Comparison of ENCODE assay signal across 8 cellular contexts in genomic region chr11:8688414-8689362, GRCh38. TPM values are rescaled to one million over a fixed set of nuclear protein-coding genes. Genes with fewer than 3 reads are reported as not detected.
DNase-seq lines count a peak whose midpoint lies in the region; ATAC-seq and TF ChIP-seq lines count a peak whose summit lies in the region.

No MANE protein-coding gene starts in this region.

- no peak for TF ChIP-seq EP300 in ovary (IDR thresholded peaks at IDR 0.05)

- intact Hi-C loops in Right ventricle myocardium inferior (cut with DNase I): loop anchor here (2.0 kb wide), 1 partner anchor 122 kb away; a partner anchor contains a TSS
- intact Hi-C loops in ovary (cut with DNase I): loop anchor here in 1 of 4 donors (5.0 kb wide), 2 partner anchors 124 to 269 kb away; a partner anchor contains a TSS
- intact Hi-C loops in thyroid gland (cut with DNase I): no loop called here

- 1 to 3% (median 1%) methylated on average over 49 to 56 of the region's 56 CpGs for WGBS in ovary, 3 donors
- WGBS in thyroid gland, 2 donors: 3% methylated on average over 43 to 52 of the region's 56 CpGs

- peaks cover 80% of the 10 kb centered on the region for H3K36me3 Mint-ChIP-seq in activated naive CD8-positive, alpha-beta T cell treated with anti-CD3 and anti-CD28 coated beads for 36 hours

- H3K4me1 Mint-ChIP-seq in activated naive CD8-positive, alpha-beta T cell treated with anti-CD3 and anti-CD28 coated beads for 36 hours: peaks cover 57% of the 10 kb centered on the region

- no peaks in the 10 kb centered on the region for H3K27me3 Mint-ChIP-seq in activated naive CD8-positive, alpha-beta T cell treated with anti-CD3 and anti-CD28 coated beads for 36 hours

- H3K27ac ChIP-seq in ovary (peak overlapping the region in 1 of 2 donors; percentile 20), thyroid gland (peak overlapping the region; percentile 66 to 75 (median 70))

- H3K27ac Mint-ChIP-seq in activated naive CD8-positive, alpha-beta T cell treated with anti-CD3 and anti-CD28 coated beads for 36 hours: peak overlapping the region; percentile 98

- no peaks in the 10 kb centered on the region for H3K9me3 Mint-ChIP-seq in activated naive CD8-positive, alpha-beta T cell treated with anti-CD3 and anti-CD28 coated beads for 36 hours

- peak in 1 of 3 donors; percentile 27 for TF ChIP-seq CTCF in ovary (IDR thresholded peaks at IDR 0.05)
- TF ChIP-seq CTCF in thyroid gland (IDR thresholded peaks at IDR 0.05): peak in 2 of 6 experiments; percentile 26 to 52

- H3K4me1 ChIP-seq in ovary (ENCODE audit: insufficient read depth): peaks cover 7% of the 10 kb centered on the region
- peaks cover 19 to 38% of the 10 kb centered on the region in 2 donors for H3K4me1 ChIP-seq in thyroid gland

- H3K27me3 ChIP-seq in ovary (no peaks in the 10 kb centered on the region), thyroid gland (no peaks in the 10 kb centered on the region)

- H3K4me3 Mint-ChIP-seq in activated naive CD8-positive, alpha-beta T cell treated with anti-CD3 and anti-CD28 coated beads for 36 hours: peak overlapping the region; percentile 96

- TF ChIP-seq POLR2A in GM10847 (IDR thresholded peaks at IDR 0.05; ENCODE audit: extremely low read depth, insufficient read length): peak; percentile 86
- no peak for TF ChIP-seq POLR2A in ovary (IDR thresholded peaks at IDR 0.05)
- TF ChIP-seq POLR2A in thyroid gland (IDR thresholded peaks at IDR 0.05): peak; percentile 35 to 87

- ATAC-seq in HG02588 (IDR thresholded peaks at IDR 0.05; ENCODE audit: unreplicated experiment): peak; percentile 94
- ATAC-seq in SK-N-SH treated with all-trans-retinoic acid at 6 μM for 48 hours: peak; percentile 93
- peak; percentile 98 for ATAC-seq in Right ventricle myocardium inferior

- H3K36me3 ChIP-seq in ovary (no peaks in the 10 kb centered on the region), thyroid gland (peaks cover 30 to 38% of the 10 kb centered on the region in 2 donors)

- peak; percentile 89 for DNase-seq in NCI-H1048 (lab: John Stamatoyannopoulos, UW)
- DNase-seq in activated naive CD8-positive, alpha-beta T cell treated with anti-CD3 and anti-CD28 coated beads for 36 hours: peak; percentile 90
- DNase-seq in Right ventricle myocardium inferior (ENCODE audit: missing footprints): peak; percentile 96
- peak; percentile 94 to 97 (median 94) for DNase-seq in ovary
- DNase-seq in thyroid gland: peak; percentile 95 to 97

- H3K4me3 ChIP-seq in ovary (peak overlapping the region; percentile 40), thyroid gland (replicated peaks in 1 of 3) (peak overlapping the region in 2 of 3 donors; percentile 42 to 46)

- H3K9me3 ChIP-seq in ovary: no peaks in the 10 kb centered on the region
- no peaks in the 10 kb centered on the region for H3K9me3 ChIP-seq in thyroid gland

TF ChIP-seq in SK-N-SH treated with all-trans-retinoic acid at 6 μM for 48 hours, 23 proteins besides CTCF, POLR2A, EP300 and RAD21 (continues in another document):
- TF ChIP-seq CSDC2 (CRISPR knock-in tag; IDR thresholded peaks at IDR 0.05): no peak
- peak; percentile 77 for TF ChIP-seq TOX (CRISPR knock-in tag; IDR thresholded peaks at IDR 0.05; ENCODE audit: borderline replicate concordance)
- TF ChIP-seq SNAI2 (CRISPR knock-in tag; IDR thresholded peaks at IDR 0.05): peak; percentile 73
- TF ChIP-seq ISL1 (CRISPR knock-in tag; IDR thresholded peaks at IDR 0.05): no peak
- TF ChIP-seq POU6F1 (CRISPR knock-in tag; IDR thresholded peaks at IDR 0.05; ENCODE audit: borderline replicate concordance, low read depth): peak; percentile 44; the same call in 1 of the 2 replicates
- peak; percentile 88; the same call in 1 of the 2 replicates for TF ChIP-seq ESRRG (CRISPR knock-in tag; IDR thresholded peaks at IDR 0.05)
- peak; percentile 70; the same call in 1 of the 2 replicates for TF ChIP-seq PATZ1 (CRISPR knock-in tag; IDR thresholded peaks at IDR 0.05; ENCODE audit: borderline replicate concordance)
- peak; percentile 83 for TF ChIP-seq RARB (CRISPR knock-in tag; IDR thresholded peaks at IDR 0.05)
- TF ChIP-seq ARNTL (CRISPR knock-in tag; IDR thresholded peaks at IDR 0.05; ENCODE audit: borderline replicate concordance, low read depth): 0 out of 2 replicates have a peak, but pooled peaks have one; percentile 74
- TF ChIP-seq TSHZ2 (CRISPR knock-in tag; IDR thresholded peaks at IDR 0.05): 0 out of 2 replicates have a peak, but pooled peaks have one; percentile 48
- TF ChIP-seq ZFP30 (CRISPR knock-in tag; IDR thresholded peaks at IDR 0.05): no peak
- 0 out of 2 replicates have a peak, but pooled peaks have one; percentile 7 for TF ChIP-seq ZNF70 (CRISPR knock-in tag; IDR thresholded peaks at IDR 0.05)
- peak; percentile 96 for TF ChIP-seq GLIS3 (CRISPR knock-in tag; IDR thresholded peaks at IDR 0.05)
- TF ChIP-seq CSRNP3 (CRISPR knock-in tag; IDR thresholded peaks at IDR 0.05): no peak

RNA-seq across cellular contexts. Expression of gene RPL27A, which starts 6.1 kb away (rescaled TPM):
- total RNA-seq in activated naive CD8-positive, alpha-beta T cell treated with anti-CD3 and anti-CD28 coated beads for 36 hours: 1,000 to 10,000 TPM; 1,128 to 1,154 TPM
- 679 TPM for total RNA-seq in Right ventricle myocardium inferior
- 1,000 to 10,000 TPM in 6 of 7 donors, 100 to 1,000 TPM in 1; 986 to 2,251 (median 1,304) TPM for total RNA-seq in ovary
- 1,000 to 10,000 TPM; 3,412 to 6,011 TPM for polyA plus RNA-seq in ovary
- 1,000 to 10,000 TPM; 1,071 to 3,396 (median 1,647) TPM for total RNA-seq in thyroid gland

RNA-seq across cellular contexts. Expression of gene TRIM66, which starts 6.2 kb away (rescaled TPM):
- 10 to 100 TPM; 22.2 to 23.0 TPM for total RNA-seq in activated naive CD8-positive, alpha-beta T cell treated with anti-CD3 and anti-CD28 coated beads for 36 hours
- total RNA-seq in Right ventricle myocardium inferior (3.5 TPM), ovary (10 to 100 TPM in 1 of 7 donors, 1 to 10 TPM in 6; 2.3 to 15.4 (median 4.9) TPM), thyroid gland (10 to 100 TPM in 1 of 4 donors, 1 to 10 TPM in 3; 7.7 to 48.5 (median 9.4) TPM)
- polyA plus RNA-seq in ovary: 1 to 10 TPM; 2.6 to 6.7 TPM
